26 cellular contexts compared by ENCODE assay signal in the genomic region with DNA sequence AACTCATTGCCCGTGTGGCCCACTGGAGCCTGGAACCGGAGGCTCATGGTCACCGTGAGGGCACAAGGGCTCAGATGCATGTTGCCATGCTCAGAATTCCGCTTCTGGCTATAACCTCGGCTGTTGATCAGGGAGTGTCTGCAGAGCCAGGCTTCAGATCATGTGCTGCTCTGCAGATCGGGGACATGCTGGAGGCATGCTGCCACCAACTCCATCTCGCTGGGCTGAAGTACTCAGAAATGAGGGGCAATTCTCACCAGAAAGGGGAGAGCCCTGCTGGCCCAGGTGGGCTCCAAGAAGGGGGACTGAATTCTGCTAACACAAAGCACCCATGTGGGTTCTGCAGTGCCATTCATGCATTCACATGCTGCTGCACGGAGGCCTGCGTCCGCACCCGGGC.
DNase-seq lines count a peak whose midpoint lies in the region.
"Had no signal": no experiment of that assay in that cellular context is flagged by ENCODE, and none has a peak within 500 bp of the region (broad histone marks: within the 10 kb centered on the region; RNA-seq: fewer than 3 reads in every experiment).

No MANE protein-coding gene starts in this region.

- H3K9me3 Mint-ChIP-seq in immature natural killer cell: peaks cover 0 to 2% (median 0%) of the 10 kb centered on the region in 6 donors
- H3K9me3 Mint-ChIP-seq: CD8-positive, alpha-beta T cell had no signal

- DNase-seq in NCI-H1694 treated with DMSO at 0.1 percent for 48 hours (lab: John Stamatoyannopoulos, UW) (no peak), NCI-H2196 (lab: John Stamatoyannopoulos, UW; ENCODE audit: unreplicated experiment) (no peak), immature natural killer cell (no peak)
- DNase-seq: AML-193; Caco-2; CD8-positive, alpha-beta T cell; DMS79; EL; GDM1; IMR-90; KG1; MG63; NCI-H1105 treated with DMSO at 0.1 percent for 48 hours; NCI-H146; NCI-H2029; NCI-H526; PC-9; Right ventricle myocardium superior; RPMI8226 had no signal

- peaks cover 3 to 14% (median 6%) of the 10 kb centered on the region in 3 donors for H3K27me3 Mint-ChIP-seq in immature natural killer cell (ENCODE audit: low read depth in 3 of 3)

- H3K4me1 Mint-ChIP-seq in immature natural killer cell: no peaks in the 10 kb centered on the region

- H3K36me3 Mint-ChIP-seq in immature natural killer cell: no peaks in the 10 kb centered on the region
- H3K36me3 Mint-ChIP-seq: CD8-positive, alpha-beta T cell had no signal

- H3K27ac Mint-ChIP-seq in immature natural killer cell: no peak overlapping the region
- H3K27ac Mint-ChIP-seq: CD8-positive, alpha-beta T cell had no signal

- no peaks in the 10 kb centered on the region for H3K27me3 ChIP-seq in layer of hippocampus (ENCODE audit: control insufficient read depth, insufficient read depth, low read length)
- H3K27me3 ChIP-seq: MG63, SJSA1 had no signal

- H3K4me3 Mint-ChIP-seq in immature natural killer cell: no peak overlapping the region
- H3K4me3 Mint-ChIP-seq: CD8-positive, alpha-beta T cell had no signal

- peak overlapping the region; percentile 86 for H3K27ac ChIP-seq in angular gyrus (ENCODE audit: low read depth, low read length)
- peak overlapping the region; percentile 87 for H3K27ac ChIP-seq in cingulate gyrus (ENCODE audit: low read depth, low read length)
- H3K27ac ChIP-seq in layer of hippocampus (ENCODE audit: low read depth, low read length): peak overlapping the region; percentile 82
- H3K27ac ChIP-seq in temporal lobe (ENCODE audit: low read depth, low read length): peak overlapping the region; percentile 75
- H3K27ac ChIP-seq: A549, C4-2B, PC-9, SJSA1 had no signal
